22 cellular contexts compared by ENCODE assay signal in genomic region chr2:653645-654425, GRCh38.
"Had no signal": no experiment of that assay in that cellular context is flagged by ENCODE, and none has a peak within 500 bp of the region (broad histone marks: within the 10 kb centered on the region; RNA-seq: fewer than 3 reads in every experiment).

No MANE protein-coding gene starts in this region.

- H3K9me3 Mint-ChIP-seq: activated CD4-positive, alpha-beta memory T cell treated with anti-CD3 and anti-CD28 coated beads, Interleukin-2, amount 10 ng/mL, durations not matched to agents 7 days and 5 days; endodermal cell; nephron; stimulated activated effector memory CD8-positive, alpha-beta T cell treated with anti-CD3 and anti-CD28 coated beads, Interleukin-12 subunit alpha, Interleukin-12 subunit beta, amount 100 ng/mL, for 72 hours; WTC11 had no signal

- H3K4me1 Mint-ChIP-seq: endodermal cell, WTC11 had no signal

- ATAC-seq: body of pancreas; foreskin keratinocyte; right cardiac atrium; stimulated activated effector memory CD8-positive, alpha-beta T cell treated with anti-CD3 and anti-CD28 coated beads, Interleukin-12 subunit alpha, Interleukin-12 subunit beta, amount 100 ng/mL, for 72 hours; WTC11 had no signal

- H3K27me3 Mint-ChIP-seq: activated CD4-positive, alpha-beta T cell treated with anti-CD3 and anti-CD28 coated beads for 36 hours had no signal

- H3K36me3 Mint-ChIP-seq: stimulated activated effector memory CD8-positive, alpha-beta T cell treated with anti-CD3 and anti-CD28 coated beads, Interleukin-12 subunit alpha, Interleukin-12 subunit beta, amount 100 ng/mL, for 72 hours; WTC11 had no signal

- H3K4me3 ChIP-seq: body of pancreas, dorsolateral prefrontal cortex, prostate gland, testis, upper lobe of left lung had no signal

- H3K27me3 ChIP-seq: body of pancreas, foreskin keratinocyte, testis, upper lobe of left lung had no signal

- DNase-seq: activated CD4-positive, alpha-beta memory T cell treated with anti-CD3 and anti-CD28 coated beads, Interleukin-2, amount 10 ng/mL, durations not matched to agents 7 days and 5 days; activated CD4-positive, alpha-beta T cell treated with anti-CD3 and anti-CD28 coated beads for 36 hours; activated naive CD4-positive, alpha-beta T cell treated with Interleukin-2 at 50 U/mL for 16 hours; body of pancreas; endodermal cell; foreskin keratinocyte; hypothalamus; midbrain; occipital lobe; small intestine; stimulated activated CD4-positive, alpha-beta T cell treated with anti-CD3 and anti-CD28 coated beads, Interleukin-15, amount 100 ng/mL, for 24 hours; stimulated activated CD4-positive, alpha-beta T cell treated with anti-CD3 and anti-CD28 coated beads, Interleukin-2, amount 100 ng/mL, for 48 hours; SW 1271; testis; upper lobe of left lung had no signal

- H3K4me1 ChIP-seq: foreskin keratinocyte, prostate gland, upper lobe of left lung had no signal

- H3K4me3 Mint-ChIP-seq: activated CD4-positive, alpha-beta memory T cell treated with anti-CD3 and anti-CD28 coated beads, Interleukin-2, amount 10 ng/mL, durations not matched to agents 7 days and 5 days; activated CD4-positive, alpha-beta T cell treated with anti-CD3 and anti-CD28 coated beads for 36 hours; endodermal cell; nephron; stimulated activated effector memory CD8-positive, alpha-beta T cell treated with anti-CD3 and anti-CD28 coated beads, Interleukin-12 subunit alpha, Interleukin-12 subunit beta, amount 100 ng/mL, for 72 hours; WTC11 had no signal

- H3K36me3 ChIP-seq: prostate gland, upper lobe of left lung had no signal

- H3K27ac Mint-ChIP-seq: activated CD4-positive, alpha-beta memory T cell treated with anti-CD3 and anti-CD28 coated beads, Interleukin-2, amount 10 ng/mL, durations not matched to agents 7 days and 5 days; activated CD4-positive, alpha-beta T cell treated with anti-CD3 and anti-CD28 coated beads for 36 hours; endodermal cell; nephron; WTC11 had no signal

- H3K27ac ChIP-seq: body of pancreas, dorsolateral prefrontal cortex, epithelial cell of prostate, foreskin keratinocyte, prostate gland, testis, upper lobe of left lung had no signal

- H3K9me3 ChIP-seq: body of pancreas, prostate gland, testis, upper lobe of left lung had no signal
